In genomic region chr19:51593969-51594773, GRCh38 we compare ENCODE assay signal across 8 cellular contexts. TPM values are rescaled to one million over a fixed set of nuclear protein-coding genes. Genes with fewer than 3 reads are reported as not detected.
DNase-seq lines count a peak whose midpoint lies in the region; ATAC-seq, FAIRE-seq and TF ChIP-seq lines count a peak whose summit lies in the region.

No MANE protein-coding gene starts in this region.

- peaks cover 2% of the 10 kb centered on the region for H3K9me3 ChIP-seq in WERI-Rb-1 (ENCODE audit: severe bottlenecking)
- H3K9me3 ChIP-seq in iPS-20b (ENCODE audit: insufficient read depth, low read depth, low read length) = peaks cover 18% of the 10 kb centered on the region; the same call in 1 of the 2 replicates
- no peaks in the 10 kb centered on the region for H3K9me3 ChIP-seq in skeletal muscle tissue (ENCODE audit: control insufficient read depth in 3 of 3, low read length in 3 of 3)

- peak overlapping the region; percentile 16; the same call in 1 of the 2 replicates for H3K27ac ChIP-seq in WERI-Rb-1
- H3K27ac ChIP-seq in iPS-20b (ENCODE audit: low read length) = peak overlapping the region; percentile 29
- peak overlapping the region; percentile 19 for H3K27ac ChIP-seq in skeletal muscle tissue (ENCODE audit: low read depth, low read length)

- DNase-seq in A172 (ENCODE audit: low spot score) (peak; percentile 85), NCI-H2171 treated with DMSO at 0.1 percent for 48 hours (lab: John Stamatoyannopoulos, UW) (peak; percentile 97), WERI-Rb-1 (peak; percentile 97), bronchial epithelial cell (ENCODE audit: low read depth) (peak; percentile 92)

- TF ChIP-seq CTCF in WERI-Rb-1 (IDR thresholded peaks at IDR 0.05; ENCODE audit: low read depth, low read length) = no peak
- no peak for TF ChIP-seq CTCF in bronchial epithelial cell (IDR thresholded peaks at IDR 0.05; ENCODE audit: insufficient read depth, low read length, severe bottlenecking)

- H3K9ac ChIP-seq in iPS-20b (ENCODE audit: low read depth, low read length) = peak overlapping the region; percentile 79
- H3K9ac ChIP-seq in skeletal muscle tissue (ENCODE audit: low read depth in 1 of 3, low read length in 3 of 3) = peak overlapping the region; percentile 68 to 88 (median 79)

- H3K27me3 ChIP-seq in WERI-Rb-1 (ENCODE audit: insufficient read depth, low read depth, severe bottlenecking) (peaks cover 2% of the 10 kb centered on the region), bronchial epithelial cell (ENCODE audit: control insufficient read depth, insufficient read depth, low read length) (no peaks in the 10 kb centered on the region), iPS-20b (ENCODE audit: insufficient read depth, low read length) (peaks cover 5% of the 10 kb centered on the region; the same call in 1 of the 2 replicates), skeletal muscle tissue (ENCODE audit: control insufficient read depth in 3 of 3, insufficient read depth in 3 of 3, low read length in 3 of 3) (peaks cover 7 to 19% (median 13%) of the 10 kb centered on the region in 3 donors)

- peak overlapping the region; percentile 75 for H3K4me3 ChIP-seq in WERI-Rb-1 (ENCODE audit: low read depth, low read length)
- H3K4me3 ChIP-seq in bronchial epithelial cell (ENCODE audit: low read depth, low read length) = peak overlapping the region; percentile 40
- peak overlapping the region; percentile 97 for H3K4me3 ChIP-seq in iPS-20b (ENCODE audit: low read length)
- H3K4me3 ChIP-seq in skeletal muscle tissue (ENCODE audit: low read length in 3 of 3) = peak overlapping the region; percentile 93 to 98 (median 95)

- H3K4me1 ChIP-seq in iPS-20b (ENCODE audit: insufficient read depth, low read length) = no peaks in the 10 kb centered on the region; the same call in 1 of the 2 replicates
- H3K4me1 ChIP-seq in skeletal muscle tissue (ENCODE audit: control insufficient read depth in 3 of 3, insufficient read depth in 3 of 3, low read length in 3 of 3) = peaks cover 17 to 22% (median 18%) of the 10 kb centered on the region in 3 donors

- peak; percentile 94 for FAIRE-seq in bronchial epithelial cell (lab: Jason Lieb, UNC)

- ATAC-seq in GM18868 (IDR thresholded peaks at IDR 0.05; ENCODE audit: unreplicated experiment) (peak; percentile 97), HG03103 (IDR thresholded peaks at IDR 0.05; ENCODE audit: low read depth, unreplicated experiment) (peak; percentile 98)

- H3K36me3 ChIP-seq in WERI-Rb-1 (no peaks in the 10 kb centered on the region), bronchial epithelial cell (ENCODE audit: control insufficient read depth, insufficient read depth, low read length) (no peaks in the 10 kb centered on the region), iPS-20b (ENCODE audit: insufficient read depth, low read depth, low read length) (no peaks in the 10 kb centered on the region), skeletal muscle tissue (ENCODE audit: control insufficient read depth in 3 of 3, insufficient read depth in 3 of 3, low read length in 3 of 3) (no peaks in the 10 kb centered on the region)

RNA-seq across cellular contexts. Expression of gene ZNF175, which starts 23.1 kb away (rescaled TPM):
- 0.72 and 0.96 TPM in 2 replicates for total RNA-seq in A172 (2014; rRNA removed; shearing (Covaris generic))
- 1.6 and 2.2 TPM in 2 replicates for total RNA-seq in bronchial epithelial cell
- 3.7 TPM for total RNA-seq in skeletal muscle tissue

RNA-seq across cellular contexts. Expression of gene SIGLEC5, which starts 36.0 kb away (rescaled TPM):
- not detected in 2 replicates for total RNA-seq in A172 (2014; rRNA removed; shearing (Covaris generic))
- total RNA-seq in bronchial epithelial cell (not detected in 2 replicates), skeletal muscle tissue (1.6 TPM)

RNA-seq across cellular contexts. Expression of gene SIGLEC14, which starts 52.5 kb away (rescaled TPM):
- total RNA-seq in A172 (2014; rRNA removed; shearing (Covaris generic)) = not detected in 2 replicates
- total RNA-seq in bronchial epithelial cell (not detected in 2 replicates), skeletal muscle tissue (not detected)

Comparison
In these comparisons a context has a peak if more than half of its experiments do, and no peak if none do; other contexts are left out.
1. Peak in every context shown above with its lines: DNase-seq, ATAC-seq, H3K4me3 ChIP-seq and H3K27ac ChIP-seq.
2. H3K4me3 ChIP-seq: peak in every context shown above with its lines; median percentile 97 in iPS-20b; 95 in skeletal muscle tissue; 75 in WERI-Rb-1; 40 in bronchial epithelial cell.